9 cellular contexts compared by ENCODE assay signal in the genomic region with DNA sequence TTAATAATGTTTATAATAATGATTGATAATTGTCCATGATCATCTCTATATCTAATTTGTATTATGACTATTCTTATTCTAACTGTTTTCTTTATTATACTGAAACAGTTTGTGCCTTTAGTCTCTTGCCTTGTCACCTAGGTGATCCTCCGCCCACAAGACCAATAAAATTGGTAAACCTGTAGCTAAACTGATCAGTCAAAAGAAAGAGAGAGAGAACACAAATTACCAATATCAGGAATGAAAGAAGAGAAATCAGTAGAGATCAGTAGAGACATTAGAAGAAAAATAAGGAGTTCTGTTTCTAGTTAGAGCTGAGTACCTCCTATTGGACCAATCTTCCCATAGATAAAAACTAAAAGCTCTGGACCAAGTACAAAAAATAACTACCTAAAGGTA. TPM values are rescaled to one million over a fixed set of nuclear protein-coding genes. Genes with fewer than 3 reads are reported as not detected.
DNase-seq lines count a peak whose midpoint lies in the region; ATAC-seq lines count a peak whose summit lies in the region.
"Had no signal": no experiment of that assay in that cellular context is flagged by ENCODE, and none has a peak within 500 bp of the region (broad histone marks: within the 10 kb centered on the region; RNA-seq: fewer than 3 reads in every experiment).

No MANE protein-coding gene starts in this region.

- no peaks in the 10 kb centered on the region for H3K36me3 Mint-ChIP-seq in memory B cell

- ATAC-seq in GM21447 (IDR thresholded peaks at IDR 0.05; ENCODE audit: unreplicated experiment), result peak; percentile 15
- ATAC-seq in HG03159 (IDR thresholded peaks at IDR 0.05; ENCODE audit: unreplicated experiment), result peak; percentile 13
- ATAC-seq in memory B cell (ENCODE audit: low read depth), result no peak
- ATAC-seq in HG03521 (IDR thresholded peaks at IDR 0.05; ENCODE audit: unreplicated experiment), result no peak

- no peak overlapping the region for H3K4me3 Mint-ChIP-seq in memory B cell

- H3K4me1 Mint-ChIP-seq in memory B cell, result peaks cover 5% of the 10 kb centered on the region

- peak overlapping the region; percentile 15 for H3K27ac Mint-ChIP-seq in memory B cell

- DNase-seq in activated naive CD4-positive, alpha-beta T cell treated with Interleukin-2 at 50 U/mL for 16 hours, result peak; percentile 16
- DNase-seq in activated naive CD4-positive, alpha-beta T cell treated with anti-CD3 and anti-CD28 coated beads, Interleukin-2, amount 50 U/mL, for 16 hours, result no peak
- DNase-seq in memory B cell (ENCODE audit: low spot score in 2 of 2) (no peak), NCI-H510A treated with DMSO at 0.1 percent for 48 hours (lab: John Stamatoyannopoulos, UW) (no peak), H4 (ENCODE audit: low spot score) (no peak)
- DNase-seq: DMS 273 treated with DMSO at 0.1 percent for 48 hours had no signal

- no peaks in the 10 kb centered on the region for H3K9me3 Mint-ChIP-seq in memory B cell

- H3K27me3 Mint-ChIP-seq in memory B cell, result no peaks in the 10 kb centered on the region

RNA-seq across cellular contexts. Expression of a gene that starts 6.1 kb away (rescaled TPM):
- total RNA-seq in H4 (2014; rRNA removed; shearing (Covaris generic)), result 117 and 154 TPM in 2 replicates

RNA-seq across cellular contexts. Expression of a gene that starts 23.1 kb away (rescaled TPM):
- 86.1 and 109 TPM in 2 replicates for total RNA-seq in H4 (2014; rRNA removed; shearing (Covaris generic))

Comparison
In these comparisons a context has a peak if more than half of its experiments do, and no peak if none do; other contexts are left out.
1. ATAC-seq: peak in GM21447 (single experiment) and HG03159 (single experiment); none in memory B cell (single experiment) and HG03521 (single experiment).